In genomic region chr7:49229246-49229645, GRCh38 we compare ENCODE assay signal across 28 cellular contexts.
"Had no signal": no experiment of that assay in that cellular context is flagged by ENCODE, and none has a peak within 500 bp of the region (broad histone marks: within the 10 kb centered on the region; RNA-seq: fewer than 3 reads in every experiment).

No MANE protein-coding gene starts in this region.

- H3K4me3 Mint-ChIP-seq: activated CD4-positive, alpha-beta memory T cell treated with anti-CD3 and anti-CD28 coated beads, Interleukin-2, amount 10 ng/mL, durations not matched to agents 7 days and 5 days; activated CD4-positive, alpha-beta T cell treated with anti-CD3 and anti-CD28 coated beads for 36 hours; activated naive CD4-positive, alpha-beta T cell treated with anti-CD3 and anti-CD28 coated beads for 36 hours; activated naive CD8-positive, alpha-beta T cell treated with anti-CD3 and anti-CD28 coated beads, Interleukin-2, amount 10 ng/mL, durations not matched to agents 7 days and 5 days; activated T-helper 17 cell treated with anti-CD3 and anti-CD28 coated beads, Interleukin-2, amount 50 U/mL, for 72 hours; T-cell had no signal

- H3K4me1 Mint-ChIP-seq: activated CD4-positive, alpha-beta memory T cell treated with anti-CD3 and anti-CD28 coated beads, Interleukin-2, amount 10 ng/mL, durations not matched to agents 7 days and 5 days; activated CD4-positive, alpha-beta T cell treated with anti-CD3 and anti-CD28 coated beads for 36 hours; activated naive CD8-positive, alpha-beta T cell treated with anti-CD3 and anti-CD28 coated beads, Interleukin-2, amount 10 ng/mL, durations not matched to agents 7 days and 5 days; activated T-helper 17 cell treated with anti-CD3 and anti-CD28 coated beads, Interleukin-2, amount 50 U/mL, for 72 hours; T-cell had no signal

- H3K4me3 ChIP-seq: adrenal gland, K562 had no signal

- ATAC-seq: activated CD4-positive, alpha-beta T cell treated with anti-CD3 and anti-CD28 coated beads for 36 hours; activated T-helper 17 cell treated with anti-CD3 and anti-CD28 coated beads, Interleukin-2, amount 50 U/mL, for 72 hours; K562; PC-3; T-cell had no signal

- H3K27ac ChIP-seq: adrenal gland, VCaP had no signal

- H3K36me3 Mint-ChIP-seq: activated naive CD8-positive, alpha-beta T cell treated with anti-CD3 and anti-CD28 coated beads, Interleukin-2, amount 10 ng/mL, durations not matched to agents 7 days and 5 days; T-cell had no signal

- H3K9me3 Mint-ChIP-seq: activated naive CD8-positive, alpha-beta T cell treated with anti-CD3 and anti-CD28 coated beads, Interleukin-2, amount 10 ng/mL, durations not matched to agents 7 days and 5 days had no signal

- H3K4me1 ChIP-seq: adrenal gland had no signal

- H3K27me3 Mint-ChIP-seq: activated CD4-positive, alpha-beta memory T cell treated with anti-CD3 and anti-CD28 coated beads, Interleukin-2, amount 10 ng/mL, durations not matched to agents 7 days and 5 days; activated CD4-positive, alpha-beta T cell treated with anti-CD3 and anti-CD28 coated beads for 36 hours; activated naive CD8-positive, alpha-beta T cell treated with anti-CD3 and anti-CD28 coated beads, Interleukin-2, amount 10 ng/mL, durations not matched to agents 7 days and 5 days; activated T-helper 17 cell treated with anti-CD3 and anti-CD28 coated beads, Interleukin-2, amount 50 U/mL, for 72 hours; T-cell had no signal

- H3K27ac Mint-ChIP-seq: activated CD4-positive, alpha-beta memory T cell treated with anti-CD3 and anti-CD28 coated beads, Interleukin-2, amount 10 ng/mL, durations not matched to agents 7 days and 5 days; activated CD4-positive, alpha-beta T cell treated with anti-CD3 and anti-CD28 coated beads for 36 hours; activated naive CD4-positive, alpha-beta T cell treated with anti-CD3 and anti-CD28 coated beads for 36 hours; activated naive CD8-positive, alpha-beta T cell treated with anti-CD3 and anti-CD28 coated beads, Interleukin-2, amount 10 ng/mL, durations not matched to agents 7 days and 5 days; activated T-helper 17 cell treated with anti-CD3 and anti-CD28 coated beads, Interleukin-2, amount 50 U/mL, for 72 hours; T-cell had no signal

- H3K36me3 ChIP-seq: adrenal gland had no signal

- DNase-seq: activated CD4-positive, alpha-beta memory T cell treated with anti-CD3 and anti-CD28 coated beads, Interleukin-2, amount 10 ng/mL, durations not matched to agents 7 days and 5 days; activated CD4-positive, alpha-beta T cell treated with anti-CD3 and anti-CD28 coated beads for 36 hours; activated CD4-positive, alpha-beta T cell treated with anti-CD3 and anti-CD28 coated beads, Interleukin-2, amount 50 U/mL, for 1 hour; activated gamma-delta T cell; activated naive CD4-positive, alpha-beta T cell treated with anti-CD3 and anti-CD28 coated beads for 36 hours; activated naive CD8-positive, alpha-beta T cell treated with anti-CD3 and anti-CD28 coated beads, Interleukin-2, amount 10 ng/mL, durations not matched to agents 7 days and 5 days; activated T-cell treated with anti-CD3 and anti-CD28 coated beads for 4 hours; activated T-cell treated with anti-CD3 and anti-CD28 coated beads, Interleukin-2, amount 50 U/mL, for 48 hours; adrenal gland; anterior cingulate cortex; Kasumi-1; NCI-H1092; NCI-H1436; NCI-H1694 treated with DMSO at 0.1 percent for 48 hours; NCI-H2029 treated with DMSO at 0.1 percent for 48 hours; NCI-H345; NCI-H510A; NCI-H526 treated with DMSO at 0.1 percent for 48 hours; NCI-H82; NK-92 treated with Interleukin-12 subunit alpha and Interleukin-12 subunit beta, amount 100 ng/mL, for 24 hours; PC-3; SIG-M5; T-cell; T-helper 2 cell; T1000 had no signal

- H3K9me3 ChIP-seq: adrenal gland had no signal

- H3K27me3 ChIP-seq: adrenal gland had no signal
